In the genomic region with DNA sequence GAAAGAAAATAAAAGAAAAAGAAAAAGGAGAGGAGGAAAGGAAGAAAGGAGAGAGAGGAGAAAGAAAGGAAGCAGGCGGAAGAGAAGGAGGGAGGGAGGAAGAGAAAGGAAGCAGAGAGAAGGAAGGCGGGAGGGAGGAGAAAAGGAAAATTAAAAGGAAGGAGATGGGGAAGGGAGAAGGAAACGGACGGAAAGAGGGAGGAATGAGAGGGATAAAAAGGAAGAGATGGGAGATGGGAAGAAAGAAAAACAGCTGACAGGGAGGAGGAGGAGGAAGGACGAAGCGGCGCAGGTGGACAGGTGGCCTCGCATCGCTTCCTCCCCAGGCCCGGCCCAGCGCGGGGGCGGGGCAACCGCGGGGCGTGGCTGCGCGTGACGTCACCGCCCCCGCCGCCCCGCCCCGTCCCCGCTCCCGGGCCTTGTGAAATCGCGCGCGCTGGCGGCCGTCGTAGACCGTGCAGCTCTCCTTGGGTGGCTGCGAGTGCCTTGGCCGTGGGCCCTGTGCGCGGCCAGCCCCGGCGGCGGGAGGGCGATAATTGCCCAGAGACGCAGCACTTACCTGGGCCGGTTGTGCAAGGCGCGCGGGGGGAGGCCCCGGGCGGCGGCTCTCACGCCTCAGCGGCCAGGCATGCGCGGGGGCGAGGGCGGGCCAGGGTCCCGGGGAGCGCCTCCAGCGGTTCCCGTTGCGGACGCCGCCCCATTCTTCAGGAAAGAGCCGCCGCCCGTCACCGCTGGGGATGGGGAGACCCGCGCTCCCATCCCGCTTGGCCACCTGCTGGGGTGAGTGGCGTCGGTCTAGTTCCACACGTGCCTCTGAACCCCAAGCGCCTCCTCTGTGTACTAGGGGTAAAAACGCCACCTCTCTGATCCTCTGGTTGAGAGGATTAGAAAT, we compare ENCODE assay signal across 8 cellular contexts. TPM values are rescaled to one million over a fixed set of nuclear protein-coding genes. Genes with fewer than 3 reads are reported as not detected.
DNase-seq lines count a peak whose midpoint lies in the region; ATAC-seq, FAIRE-seq and TF ChIP-seq lines count a peak whose summit lies in the region.

No MANE protein-coding gene starts in this region.

- H3K4me3 ChIP-seq in A673 (ENCODE audit: low read depth, low read length, poor library complexity, severe bottlenecking) (peak overlapping the region; percentile 54), H1 (ENCODE audit: extremely low read depth in 1 of 4, insufficient read depth in 2 of 4, low read depth in 3 of 4, low read length in 4 of 4) (peak overlapping the region; percentile 40 to 79 (median 51))

- intact Hi-C loops in A673 (cut with micrococcal nuclease; ENCODE audit: unreplicated experiment), result no loop called here

- no peak overlapping the region for H3K56ac ChIP-seq in H1 (replicated peaks; ENCODE audit: insufficient read length, low read depth, low read length)

- H3K9me3 ChIP-seq in A673 (ENCODE audit: low read depth, low read length, poor library complexity, severe bottlenecking) (no peaks in the 10 kb centered on the region), H1 (ENCODE audit: insufficient read depth in 2 of 2, low read depth in 1 of 2, low read length in 1 of 2) (no peaks in the 10 kb centered on the region)

- peak overlapping the region in 2 of 4 experiments; percentile 31 to 61; a peak in 2 of 7 replicates for H3K9ac ChIP-seq in H1 (replicated peaks in 1 of 4; ENCODE audit: extremely low read depth in 1 of 4, low read depth in 3 of 4, low read length in 3 of 4)

- WGBS in H1 (ENCODE audit: extremely low coverage in 1 of 2, insufficient coverage in 1 of 2, insufficient read length in 1 of 2, insufficient replicate concordance in 2 of 2, low coverage in 1 of 2, low lambda C conversion rate in 2 of 2, missing lambda C conversion rate in 1 of 2), 2 experiments, result 1 to 100% methylated on average over 2 to 58 of the region's 75 CpGs

- H3K36me3 ChIP-seq in A673 (ENCODE audit: insufficient read depth, low read length, poor library complexity, severe bottlenecking), result no peaks in the 10 kb centered on the region
- no peaks in the 10 kb centered on the region for H3K36me3 ChIP-seq in H1 (ENCODE audit: control insufficient read depth in 2 of 4, insufficient read depth in 4 of 4, low read length in 3 of 4)

- peaks cover 7% of the 10 kb centered on the region for H3K23me2 ChIP-seq in H1 (ENCODE audit: low read depth, low read length)

- TF ChIP-seq RAD21 in H1 (IDR thresholded peaks at IDR 0.05 in 1 of 2, conservative IDR thresholded peaks at IDR 0.05 in 1 of 2; ENCODE audit: low read depth in 2 of 2, low read length in 2 of 2), result peak in 1 of 2 experiments; percentile 14; a peak in 1 of 4 replicates

- H3K4ac ChIP-seq in H1 (replicated peaks; ENCODE audit: insufficient read length, low read depth, low read length), result no peak overlapping the region

- peak overlapping the region; percentile 76; the same call in 1 of the 2 replicates for H4K8ac ChIP-seq in H1 (ENCODE audit: extremely low read depth, insufficient read depth, low read length)

- H3K23ac ChIP-seq in H1 (ENCODE audit: insufficient read length), result no peak overlapping the region

- no peak overlapping the region for H3K14ac ChIP-seq in H1 (ENCODE audit: insufficient read length)

- H2AK5ac ChIP-seq in H1 (ENCODE audit: low read depth, low read length), result no peak overlapping the region

- peak overlapping the region; percentile 60 to 82 for H3K4me2 ChIP-seq in H1 (ENCODE audit: insufficient read depth in 1 of 2, low read depth in 2 of 2, low read length in 2 of 2)

- peak overlapping the region; percentile 98 for H2AFZ ChIP-seq in H1 (ENCODE audit: low read length)

- POLR2A ChIA-PET in A673 (lab: Charles Lee; ENCODE audit: low non-redundant PET) (interaction anchor here (0.6 kb wide), 1 partner anchor 37 kb away, joined by 4 read pairs; no protein-coding TSS in a partner anchor), H1 (lab: Charles Lee; ENCODE audit: partially characterized antibody) (no interaction called here)

- TF ChIP-seq EP300 in H1 (IDR thresholded peaks at IDR 0.05; ENCODE audit: borderline replicate concordance in 1 of 2, low read depth in 2 of 2, low read length in 2 of 2), result no peak

- peak overlapping the region; percentile 75; the same call in 1 of the 2 replicates for H2BK5ac ChIP-seq in H1 (ENCODE audit: low read depth, low read length)

- DNase-seq in A673 (ENCODE audit: low spot score) (peak; percentile 76), NCI-H69 (lab: John Stamatoyannopoulos, UW) (peak; percentile 98), H1 (ENCODE audit: low read depth in 1 of 2, low spot score in 2 of 2) (peak in 1 of 2 experiments; percentile 84), mesenteric fat pad (ENCODE audit: low spot score) (peak; percentile 92)
- peak; percentile 26 to 67 for DNase-seq in activated CD8-positive, alpha-beta memory T cell treated with anti-CD3 and anti-CD28 coated beads for 1 hour (ENCODE audit: extremely low read depth in 1 of 2, low read depth in 1 of 2)
- DNase-seq in stimulated activated CD8-positive, alpha-beta memory T cell treated with anti-CD3 and anti-CD28 coated beads, Interleukin-12 subunit alpha, Interleukin-12 subunit beta, amount 100 ng/mL, for 4 hours (ENCODE audit: low read depth), result peak; percentile 59

- H2BK120ac ChIP-seq in H1 (replicated peaks; ENCODE audit: low read depth, low read length), result no peak overlapping the region

- H2BK15ac ChIP-seq in H1 (ENCODE audit: low read length), result peak overlapping the region; percentile 76; the same call in 1 of the 2 replicates

- H3K27me3 ChIP-seq in A673 (replicated peaks; ENCODE audit: insufficient read depth, low read depth, low read length, poor library complexity), result peaks cover 21% of the 10 kb centered on the region
- peaks cover 0 to 8% (median 5%) of the 10 kb centered on the region in 4 experiments; a peak in 3 of 7 replicates for H3K27me3 ChIP-seq in H1 (replicated peaks in 1 of 4; ENCODE audit: control insufficient read depth in 3 of 4, extremely low read depth in 1 of 4, insufficient read depth in 3 of 4, low read length in 3 of 4)

- CTCF ChIA-PET in A673 (lab: Charles Lee), result no interaction called here
- CTCF ChIA-PET in H1 (lab: Charles Lee; ENCODE audit: partially characterized antibody), result interaction anchor here (0.8 kb wide), 1 partner anchor 84 kb away, joined by 3 read pairs; no protein-coding TSS in a partner anchor

- no peak overlapping the region for H2BK20ac ChIP-seq in H1 (ENCODE audit: low read length)

- peak overlapping the region; percentile 97 for H3K18ac ChIP-seq in H1 (ENCODE audit: extremely low read depth, low read length)

- H3K4me1 ChIP-seq in A673 (ENCODE audit: insufficient read depth, low read length, poor library complexity, severe bottlenecking), result no peaks in the 10 kb centered on the region
- peaks cover 0 to 5% (median under 1%) of the 10 kb centered on the region in 4 experiments; a peak in 3 of 7 replicates for H3K4me1 ChIP-seq in H1 (replicated peaks in 1 of 4; ENCODE audit: control insufficient read depth in 3 of 4, insufficient read depth in 4 of 4, low read length in 3 of 4)

- no peaks in the 10 kb centered on the region for H4K20me1 ChIP-seq in H1 (replicated peaks in 1 of 2; ENCODE audit: control insufficient read depth in 1 of 2, insufficient read depth in 2 of 2, low read length in 2 of 2)

- H3K27ac ChIP-seq in A673 (ENCODE audit: low read depth, low read length, poor library complexity, severe bottlenecking) (no peak overlapping the region), H1 (ENCODE audit: low read depth, low read length) (peak overlapping the region; percentile 47; the same call in 1 of the 2 replicates)

- no peaks in the 10 kb centered on the region for H3K79me1 ChIP-seq in H1 (ENCODE audit: low read depth, low read length)

- H3K79me2 ChIP-seq in H1 (ENCODE audit: control insufficient read depth in 1 of 2, insufficient read depth in 2 of 2, low read length in 2 of 2), result no peaks in the 10 kb centered on the region

- peak overlapping the region; percentile 70 for H4K91ac ChIP-seq in H1 (replicated peaks; ENCODE audit: insufficient read length, low read length)

- H4K5ac ChIP-seq in H1 (ENCODE audit: insufficient read length, low read depth, low read length), result peak overlapping the region; percentile 31

- ATAC-seq in GM18907 (IDR thresholded peaks at IDR 0.05; ENCODE audit: unreplicated experiment), result peak; percentile 90
- ATAC-seq in HG03135 (IDR thresholded peaks at IDR 0.05; ENCODE audit: unreplicated experiment), result peak; percentile 85

- FAIRE-seq in H1 (lab: Jason Lieb, UNC), result no peak

- TF ChIP-seq POLR2A in H1 (IDR thresholded peaks at IDR 0.05; ENCODE audit: control extremely low read depth in 1 of 2, low read depth in 2 of 2, low read length in 2 of 2), result peak in 1 of 2 experiments; percentile 37; a peak in 1 of 3 replicates

- BruUV-seq in A673 (replicated peaks; lab: Mats Ljungman, UMichigan), result no TSS peak

- TF ChIP-seq CTCF in A673 (conservative IDR thresholded peaks at IDR 0.05; ENCODE audit: low read depth, low read length) (no peak), H1 (IDR thresholded peaks at IDR 0.05; ENCODE audit: control extremely low read depth in 1 of 3, insufficient read depth in 1 of 3, low read depth in 1 of 3, low read length in 3 of 3) (peak in 2 of 3 experiments; percentile 0 to 7; a peak in 2 of 4 replicates)

- peak overlapping the region; percentile 81 for H2BK12ac ChIP-seq in H1 (ENCODE audit: low read depth, low read length)

TF ChIP-seq in H1, 55 proteins besides CTCF, POLR2A, EP300 and RAD21 (continues in another document):
- TF ChIP-seq CTBP2 (IDR thresholded peaks at IDR 0.05; ENCODE audit: borderline replicate concordance, insufficient read depth, insufficient read length, low read length) (no peak), MAFK (IDR thresholded peaks at IDR 0.05; ENCODE audit: low read depth, low read length) (no peak), NRF1 (IDR thresholded peaks at IDR 0.05; ENCODE audit: low read depth, low read length) (peak; percentile 28; the same call in 1 of the 2 replicates), BRCA1 (IDR thresholded peaks at IDR 0.05; ENCODE audit: low read depth, low read length) (no peak), BCL11A (IDR thresholded peaks at IDR 0.05; ENCODE audit: low read depth in 2 of 2, low read length in 2 of 2) (no peak)
- TF ChIP-seq, protein P1, sequence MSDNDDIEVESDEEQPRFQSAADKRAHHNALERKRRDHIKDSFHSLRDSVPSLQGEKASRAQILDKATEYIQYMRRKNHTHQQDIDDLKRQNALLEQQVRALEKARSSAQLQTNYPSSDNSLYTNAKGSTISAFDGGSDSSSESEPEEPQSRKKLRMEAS (IDR thresholded peaks at IDR 0.05), result peak; percentile 66

RNA-seq across cellular contexts. Expression of a gene that starts 49.6 kb away (rescaled TPM):
- total RNA-seq in A673 (2021), result not detected in 2 replicates
- not detected in 2 replicates for total RNA-seq in H1 (2021; fragmentation: NEBNext Ultra II Directional; extraction: Animal tissue kit (Norgen Biotek cat#: 25700))
- polyA plus RNA-seq in H1 (2011; rRNA removed), result 0.03 TPM in 2 replicates
- polyA plus RNA-seq in H1 (2011; cell fraction: cytosol; rRNA removed), result 0.03 TPM
- polyA plus RNA-seq in H1 (2011; cell fraction: nucleus; rRNA removed), result not detected
- polyA plus RNA-seq in H1 (2012, experiment 1 of 2), result not detected in 4 replicates
- polyA plus RNA-seq in H1 (2012, experiment 2 of 2), result 0.07 TPM
- polyA plus RNA-seq in H1 (2013, experiment 1 of 2), result 0.04 TPM
- 0.04 TPM for polyA plus RNA-seq in H1 (2013, experiment 2 of 2)
- 0.03 and 0.05 TPM in 2 replicates for polyA minus RNA-seq in H1 (2011; rRNA and poly(A)+ RNA removed)
- not detected for polyA minus RNA-seq in H1 (2011; cell fraction: cytosol; rRNA and poly(A)+ RNA removed)
- not detected for polyA minus RNA-seq in H1 (2011; cell fraction: nucleus; rRNA and poly(A)+ RNA removed)
- not detected for total RNA-seq in mesenteric fat pad
